Comparison of ENCODE assay signal across 9 cellular contexts in the genomic region with DNA sequence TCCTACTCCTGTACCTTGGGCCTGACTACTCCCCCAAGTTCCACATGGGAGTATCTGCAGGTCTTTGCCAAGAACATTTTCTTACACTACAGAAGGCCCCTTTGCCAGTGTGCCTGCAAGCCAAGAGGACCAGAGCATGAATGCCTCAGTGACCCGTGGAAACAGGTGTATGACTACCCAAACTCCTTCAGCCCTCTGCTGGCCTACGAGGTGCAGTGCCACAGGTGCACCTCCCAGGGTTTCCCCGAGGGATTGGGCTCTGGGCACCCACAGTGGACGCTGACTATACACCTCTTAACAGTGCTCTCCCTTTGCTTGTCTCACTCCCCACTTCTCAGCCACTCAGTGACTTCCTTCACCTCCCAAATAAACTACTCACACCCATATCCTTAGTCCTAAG.
A peak's percentile ranks its signal among the peaks of the same experiment; 100 is the strongest.
DNase-seq lines count a peak whose midpoint lies in the region; ATAC-seq, FAIRE-seq and TF ChIP-seq lines count a peak whose summit lies in the region.
"Had no signal": no experiment of that assay in that cellular context is flagged by ENCODE, and none has a peak within 500 bp of the region (broad histone marks: within the 10 kb centered on the region; RNA-seq: fewer than 3 reads in every experiment).

No MANE protein-coding gene starts in this region.

- 47 to 72% (median 66%) methylated on average over 4 of the region's 4 CpGs for WGBS in adrenal gland, 4 donors
- WGBS in HepG2 (ENCODE audit: low lambda C conversion rate): 2% methylated on average over 4 of the region's 4 CpGs

- no peak overlapping the region for H3K4me2 ChIP-seq in HepG2 (ENCODE audit: low read depth, low read length)

- no peak for TF ChIP-seq POLR2A in adrenal gland (IDR thresholded peaks at IDR 0.05)
- no peak for TF ChIP-seq POLR2A in HepG2 (IDR thresholded peaks at IDR 0.05; ENCODE audit: insufficient read depth in 1 of 2, low read depth in 2 of 2, low read length in 2 of 2)

- FAIRE-seq in HepG2 (lab: Jason Lieb, UNC): no peak

- H3K36me3 ChIP-seq in adrenal gland (replicated peaks in 1 of 2) (no peaks in the 10 kb centered on the region), HepG2 (replicated peaks in 1 of 2; ENCODE audit: control insufficient read depth in 1 of 2, insufficient read depth in 2 of 2, low read length in 2 of 2) (no peaks in the 10 kb centered on the region)

- in situ Hi-C loops in HepG2 (cut with HindIII; ENCODE audit: extremely low pct_ligation_motif_present, low pct_unique_long_range_greater_than_20kb): loop anchor here (10.0 kb wide), 1 partner anchor 168 kb away; no protein-coding TSS in a partner anchor

- H3K4me1 Mint-ChIP-seq in immature natural killer cell: no peaks in the 10 kb centered on the region

- H3K36me3 Mint-ChIP-seq in immature natural killer cell: no peaks in the 10 kb centered on the region

- intact Hi-C loops in adrenal gland (cut with DNase I): no loop called here
- intact Hi-C loops in HepG2 (cut with micrococcal nuclease; ENCODE audit: unreplicated experiment): loop anchor here (1.0 kb wide), 1 partner anchor 168 kb away; no protein-coding TSS in a partner anchor

- POLR2A ChIA-PET in HepG2 (lab: Yijun Ruan, JAX): no interaction called here

- H4K20me1 ChIP-seq in HepG2 (ENCODE audit: insufficient read depth, low read length): no peaks in the 10 kb centered on the region

- CTCF ChIA-PET in HepG2 (lab: Yijun Ruan, JAX; ENCODE audit: low intra/inter-chr PET ratio, low total read pairs): interaction anchor here (1.6 kb wide), 1 partner anchor 169 kb away, joined by 6 read pairs; no protein-coding TSS in a partner anchor

- ATAC-seq in HepG2 (peak; percentile 95), GM21529 (IDR thresholded peaks at IDR 0.05; ENCODE audit: unreplicated experiment) (no peak), GM21367 (IDR thresholded peaks at IDR 0.05; ENCODE audit: unreplicated experiment) (no peak)

- H3K4me3 Mint-ChIP-seq in immature natural killer cell: no peak overlapping the region

- no peak overlapping the region for H3K9ac ChIP-seq in HepG2 (ENCODE audit: insufficient read depth, low read depth, low read length)

- TF ChIP-seq CTCF in adrenal gland (IDR thresholded peaks at IDR 0.05): peak; percentile 18 to 62 (median 48)
- TF ChIP-seq CTCF in HepG2 (CRISPR knock-in tag; IDR thresholded peaks at IDR 0.05): peak; percentile 58

- H2AFZ ChIP-seq in HepG2 (ENCODE audit: low read length): no peak overlapping the region

- H3K27ac ChIP-seq in adrenal gland (peak overlapping the region in 2 of 5 donors; percentile 29 to 30), HepG2 (ENCODE audit: extremely low read length, insufficient read depth, low read length) (no peak overlapping the region)
- H3K27ac ChIP-seq: SK-N-MC had no signal

- H3K79me2 ChIP-seq in HepG2 (ENCODE audit: insufficient read depth, low read length): no peaks in the 10 kb centered on the region

- peak; percentile 21 for DNase-seq in stimulated activated CD4-positive, alpha-beta T cell treated with anti-CD3 and anti-CD28 coated beads, Interleukin-1b, Interleukin-23, amount 100 ng/mL, for 48 hours
- DNase-seq in stimulated activated CD4-positive, alpha-beta T cell treated with anti-CD3 and anti-CD28 coated beads, Interleukin-12 subunit alpha, Interleukin-12 subunit beta, amount 100 ng/mL, for 4 hours: no peak
- DNase-seq in adrenal gland (peak in 4 of 7 donors; percentile 36 to 67 (median 48)), HepG2 (ENCODE audit: low spot score) (peak; percentile 20), immature natural killer cell (no peak), cerebellum (ENCODE audit: low spot score) (no peak)

- TF ChIP-seq RAD21 in HepG2 (CRISPR knock-in tag; IDR thresholded peaks at IDR 0.05): no peak

- no TSS peak for BruUV-seq in HepG2 (replicated peaks; lab: Mats Ljungman, UMichigan)

- H3K27ac Mint-ChIP-seq in immature natural killer cell: no peak overlapping the region

- H3K4me1 ChIP-seq in adrenal gland (replicated peaks in 1 of 2) (no peaks in the 10 kb centered on the region), HepG2 (ENCODE audit: insufficient read depth, low read length) (no peaks in the 10 kb centered on the region)

- no peaks in the 10 kb centered on the region for H3K9me3 Mint-ChIP-seq in immature natural killer cell

- H3K27me3 ChIP-seq in adrenal gland (no peaks in the 10 kb centered on the region), HepG2 (ENCODE audit: control insufficient read depth in 1 of 2, insufficient read depth in 2 of 2, low read length in 2 of 2) (peaks cover 5 to 48% of the 10 kb centered on the region in 2 experiments; a peak in 2 of 5 replicates)

- no peaks in the 10 kb centered on the region for H3K9me3 ChIP-seq in adrenal gland (replicated peaks in 1 of 3)
- H3K9me3 ChIP-seq in HepG2 (ENCODE audit: low read length): no peaks in the 10 kb centered on the region

- H3K4me3 ChIP-seq in adrenal gland (no peak overlapping the region), HepG2 (replicated peaks in 1 of 3; ENCODE audit: insufficient read depth in 1 of 3, low read depth in 2 of 3, low read length in 3 of 3) (no peak overlapping the region)
- H3K4me3 ChIP-seq: SK-N-MC had no signal

- peaks cover 1 to 9% (median 4%) of the 10 kb centered on the region in 3 donors for H3K27me3 Mint-ChIP-seq in immature natural killer cell (ENCODE audit: low read depth in 3 of 3)

- TF ChIP-seq EP300 in HepG2 (IDR thresholded peaks at IDR 0.05; ENCODE audit: low read depth in 2 of 2, low read length in 2 of 2) (no peak), HepG2 (CRISPR knock-in tag; IDR thresholded peaks at IDR 0.05; ENCODE audit: borderline replicate concordance) (no peak)

TF ChIP-seq in HepG2, 621 proteins besides CTCF, POLR2A, EP300 and RAD21:
- no peak for TF ChIP-seq ZNF180 (CRISPR knock-in tag; IDR thresholded peaks at IDR 0.05; ENCODE audit: borderline replicate concordance, low read depth)
- no peak for TF ChIP-seq TGIF2 (CRISPR knock-in tag; IDR thresholded peaks at IDR 0.05)
- TF ChIP-seq NFKBIZ (CRISPR knock-in tag; IDR thresholded peaks at IDR 0.05): no peak
- TF ChIP-seq STAG1 (CRISPR knock-in tag; IDR thresholded peaks at IDR 0.05): peak; percentile 60
- no peak for TF ChIP-seq U2AF2 (IDR thresholded peaks at IDR 0.05; ENCODE audit: low read depth, low read length)
- TF ChIP-seq REPIN1 (CRISPR knock-in tag; IDR thresholded peaks at IDR 0.05; ENCODE audit: borderline replicate concordance, low read depth): no peak
- no peak for TF ChIP-seq ATF1 (CRISPR knock-in tag; IDR thresholded peaks at IDR 0.05)
- TF ChIP-seq ZNF44 (CRISPR knock-in tag; IDR thresholded peaks at IDR 0.05): no peak
- TF ChIP-seq SAFB2 (CRISPR knock-in tag; IDR thresholded peaks at IDR 0.05; ENCODE audit: borderline replicate concordance, low read depth): no peak
- TF ChIP-seq, protein P1, sequence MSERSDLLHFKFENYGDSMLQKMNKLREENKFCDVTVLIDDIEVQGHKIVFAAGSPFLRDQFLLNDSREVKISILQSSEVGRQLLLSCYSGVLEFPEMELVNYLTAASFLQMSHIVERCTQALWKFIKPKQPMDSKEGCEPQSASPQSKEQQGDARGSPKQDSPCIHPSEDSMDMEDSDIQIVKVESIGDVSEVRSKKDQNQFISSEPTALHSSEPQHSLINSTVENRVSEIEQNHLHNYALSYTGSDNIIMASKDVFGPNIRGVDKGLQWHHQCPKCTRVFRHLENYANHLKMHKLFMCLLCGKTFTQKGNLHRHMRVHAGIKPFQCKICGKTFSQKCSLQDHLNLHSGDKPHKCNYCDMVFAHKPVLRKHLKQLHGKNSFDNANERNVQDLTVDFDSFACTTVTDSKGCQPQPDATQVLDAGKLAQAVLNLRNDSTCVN (CRISPR knock-in tag; IDR thresholded peaks at IDR 0.05; ENCODE audit: borderline replicate concordance): no peak
- no peak for TF ChIP-seq SKI (IDR thresholded peaks at IDR 0.05; ENCODE audit: partially characterized antibody)
- TF ChIP-seq SMC3 (IDR thresholded peaks at IDR 0.05; ENCODE audit: low read length): peak; percentile 50; the same call in 1 of the 2 replicates
- no peak for TF ChIP-seq PHF8 (CRISPR knock-in tag; IDR thresholded peaks at IDR 0.05)

Comparison
In these comparisons a context has a peak if more than half of its experiments do, and no peak if none do; other contexts are left out.
1. DNase-seq: peak in stimulated activated CD4-positive, alpha-beta T cell treated with anti-CD3 and anti-CD28 coated beads, Interleukin-1b, Interleukin-23, amount 100 ng/mL, for 48 hours (single experiment), adrenal gland (4 of 7) and HepG2 (single experiment); none in stimulated activated CD4-positive, alpha-beta T cell treated with anti-CD3 and anti-CD28 coated beads, Interleukin-12 subunit alpha, Interleukin-12 subunit beta, amount 100 ng/mL, for 4 hours (single experiment), immature natural killer cell (0 of 3) and cerebellum (single experiment).